8 cellular contexts compared by ENCODE assay signal in genomic region chr5:115377468-115378217, GRCh38.
A peak's percentile ranks its signal among the peaks of the same experiment; 100 is the strongest.
DNase-seq lines count a peak whose midpoint lies in the region; ATAC-seq, FAIRE-seq and TF ChIP-seq lines count a peak whose summit lies in the region.

No MANE protein-coding gene starts in this region.

- ATAC-seq in GM21825 (IDR thresholded peaks at IDR 0.05; ENCODE audit: unreplicated experiment) = peak; percentile 48

- no peak overlapping the region for H3K23ac ChIP-seq in neuronal stem cell (ENCODE audit: low read depth, low read length, poor library complexity)

- no peak overlapping the region for H2BK15ac ChIP-seq in neuronal stem cell (ENCODE audit: low read length)

- TF ChIP-seq CTCF in OCI-LY3 (IDR thresholded peaks at IDR 0.05; ENCODE audit: low read depth, low read length) (no peak), fibroblast of the aortic adventitia (IDR thresholded peaks at IDR 0.05; ENCODE audit: insufficient read depth, low read length) (peak; percentile 58)

- DNase-seq in GM12892 (ENCODE audit: insufficient read length) (no peak), fibroblast of the aortic adventitia (ENCODE audit: low read depth) (peak; percentile 89), stromal cell of bone marrow (ENCODE audit: low read depth) (peak; percentile 89), SIG-M5 (lab: John Stamatoyannopoulos, UW) (no peak), neuronal stem cell (ENCODE audit: low spot score) (no peak), activated gamma-delta T cell (lab: John Stamatoyannopoulos, UW) (no peak)

- H3K27ac ChIP-seq in OCI-LY3 (ENCODE audit: low read length) (no peak overlapping the region), neuronal stem cell (replicated peaks; ENCODE audit: low read length) (no peak overlapping the region)

- no CpG with 5 or more reads among the region's 4 CpGs for WGBS in neuronal stem cell (ENCODE audit: extremely low coverage in 2 of 2, insufficient read length in 2 of 2, insufficient replicate concordance in 1 of 2), 2 donors

- TF ChIP-seq POLR2A in GM12892 (IDR thresholded peaks at IDR 0.05; ENCODE audit: low read depth, low read length) = no peak

- FAIRE-seq in GM12892 (lab: Jason Lieb, UNC) = peak; percentile 77

- no peak overlapping the region for H4K8ac ChIP-seq in neuronal stem cell (ENCODE audit: low read depth, low read length)

- no peak overlapping the region for H4K91ac ChIP-seq in neuronal stem cell (ENCODE audit: low read depth, low read length, poor library complexity)

- H2BK12ac ChIP-seq in neuronal stem cell (ENCODE audit: low read length) = no peak overlapping the region

- no peaks in the 10 kb centered on the region for H3K27me3 ChIP-seq in OCI-LY3 (ENCODE audit: low read depth, low read length)
- H3K27me3 ChIP-seq in neuronal stem cell (ENCODE audit: control insufficient read depth in 3 of 3, insufficient read depth in 3 of 3, low read depth in 1 of 3, low read length in 3 of 3) = no peaks in the 10 kb centered on the region

- H2AFZ ChIP-seq in OCI-LY3 (ENCODE audit: low read depth, low read length) = no peak overlapping the region
- no peak overlapping the region for H2AFZ ChIP-seq in neuronal stem cell (ENCODE audit: low read length)

- H3K36me3 ChIP-seq in OCI-LY3 (replicated peaks; ENCODE audit: low read depth, low read length) (no peaks in the 10 kb centered on the region), neuronal stem cell (replicated peaks in 1 of 2; ENCODE audit: control insufficient read depth in 2 of 2, insufficient read depth in 2 of 2, low read length in 2 of 2) (no peaks in the 10 kb centered on the region)

- H3K4me3 ChIP-seq in OCI-LY3 (ENCODE audit: low read length) (no peak overlapping the region), fibroblast of the aortic adventitia (ENCODE audit: low read depth, low read length) (no peak overlapping the region), neuronal stem cell (ENCODE audit: low read length in 2 of 2) (no peak overlapping the region)

- no peaks in the 10 kb centered on the region for H3K79me1 ChIP-seq in neuronal stem cell (ENCODE audit: low read depth, low read length)

- no peak overlapping the region for H3K4ac ChIP-seq in neuronal stem cell (ENCODE audit: low read length)

- no peak overlapping the region for H2BK5ac ChIP-seq in neuronal stem cell (ENCODE audit: low read length)

- H3K18ac ChIP-seq in neuronal stem cell (ENCODE audit: low read length) = no peak overlapping the region

- H3K4me1 ChIP-seq in OCI-LY3 (ENCODE audit: low read length) (peaks cover 56% of the 10 kb centered on the region), neuronal stem cell (ENCODE audit: control insufficient read depth in 2 of 2, insufficient read depth in 1 of 2, low read depth in 1 of 2, low read length in 2 of 2) (no peaks in the 10 kb centered on the region)

- no peak overlapping the region for H3K9ac ChIP-seq in OCI-LY3 (ENCODE audit: low read length)
- no peak overlapping the region for H3K9ac ChIP-seq in neuronal stem cell (ENCODE audit: low read depth, low read length, poor library complexity)

- peak overlapping the region; percentile 61 for H3K4me2 ChIP-seq in OCI-LY3 (ENCODE audit: low read length)
- H3K4me2 ChIP-seq in neuronal stem cell (ENCODE audit: insufficient read depth, low read length, poor library complexity, severe bottlenecking) = no peak overlapping the region

- no peaks in the 10 kb centered on the region for H4K20me1 ChIP-seq in OCI-LY3 (ENCODE audit: insufficient read depth, low read length)

- H2AK5ac ChIP-seq in neuronal stem cell (ENCODE audit: low read depth, low read length) = no peak overlapping the region

- H3K79me2 ChIP-seq in OCI-LY3 (ENCODE audit: low read length) = no peaks in the 10 kb centered on the region

- no peak overlapping the region for H2BK120ac ChIP-seq in neuronal stem cell (ENCODE audit: low read depth, low read length)

- no peak overlapping the region for H3K14ac ChIP-seq in neuronal stem cell (ENCODE audit: low read length)

- H3K9me3 ChIP-seq in OCI-LY3 (ENCODE audit: insufficient read depth, low read length) (no peaks in the 10 kb centered on the region), neuronal stem cell (replicated peaks in 1 of 2; ENCODE audit: control insufficient read depth in 2 of 2, insufficient read depth in 1 of 2, low read depth in 1 of 2, low read length in 2 of 2) (no peaks in the 10 kb centered on the region)

Comparison
In these comparisons a context has a peak if more than half of its experiments do, and no peak if none do; other contexts are left out.
1. DNase-seq: peak in fibroblast of the aortic adventitia (single experiment) and stromal cell of bone marrow (single experiment); none in GM12892 (single experiment), SIG-M5 (single experiment), neuronal stem cell (single experiment) and activated gamma-delta T cell (single experiment).